In the genomic region with DNA sequence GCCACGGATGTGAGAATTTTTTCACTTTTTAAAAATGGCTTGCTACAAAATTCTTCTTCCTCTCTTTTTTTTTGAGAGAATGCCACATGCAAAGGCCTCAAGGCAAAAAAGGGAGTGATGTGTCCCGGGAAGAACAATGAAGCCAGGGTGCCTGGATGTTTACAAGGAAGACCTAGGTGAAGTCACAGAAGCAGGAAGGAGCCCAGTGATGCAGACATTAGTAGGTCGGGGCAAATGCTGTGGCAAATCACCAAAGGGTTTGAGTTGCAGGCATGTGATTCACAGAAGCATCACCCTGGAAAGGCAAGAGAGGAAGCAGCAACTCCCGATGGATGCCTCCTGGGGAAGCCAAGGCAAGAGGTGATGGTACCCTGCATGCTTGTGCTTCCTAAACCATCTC, we compare ENCODE assay signal across 1 cellular context.
TF ChIP-seq lines count a peak whose summit lies in the region.

No MANE protein-coding gene starts in this region.

TF ChIP-seq in GM23338, 12 proteins besides CTCF, POLR2A, EP300 and RAD21 (continued from another document):
- no peak for TF ChIP-seq REST (IDR thresholded peaks at IDR 0.05; ENCODE audit: unreplicated experiment)
- no peak for TF ChIP-seq JUNB (IDR thresholded peaks at IDR 0.05; ENCODE audit: unreplicated experiment)
- no peak for TF ChIP-seq POLR2AphosphoS5 (IDR thresholded peaks at IDR 0.05; ENCODE audit: low read depth)
